Comparison of ENCODE assay signal across 24 cellular contexts in genomic region chr4:158822348-158822747, GRCh38.
"Had no signal": no experiment of that assay in that cellular context is flagged by ENCODE, and none has a peak within 500 bp of the region (broad histone marks: within the 10 kb centered on the region; RNA-seq: fewer than 3 reads in every experiment).

No MANE protein-coding gene starts in this region.

- DNase-seq: cortex of kidney; effector memory CD4-positive, alpha-beta T cell; heart right ventricle; hypothalamus; islet precursor cell; mammary epithelial cell; mucosa of descending colon; natural killer cell; occipital lobe; retina; spleen; stimulated activated CD4-positive, alpha-beta T cell treated with anti-CD3 and anti-CD28 coated beads, Interleukin-15, amount 100 ng/mL, for 24 hours; stimulated activated CD4-positive, alpha-beta T cell treated with anti-CD3 and anti-CD28 coated beads, Interleukin-1b, Interleukin-23, amount 100 ng/mL, for 48 hours; stimulated activated CD4-positive, alpha-beta T cell treated with anti-CD3 and anti-CD28 coated beads, Interleukin-4, amount 100 ng/mL, for 24 hours; substantia nigra; uterus had no signal

- H3K27me3 ChIP-seq: heart right ventricle, uterus had no signal

- H3K9ac ChIP-seq: parathyroid adenoma had no signal

- H3K9me3 Mint-ChIP-seq: natural killer cell; neural crest cell; stimulated activated memory B cell treated with anti-CD40 and anti-IgM and Interleukin-4, amounts not matched to agents 10 μg/mL and 1 μg/mL and 100 μg/mL, for 72 hours; stimulated activated naive CD8-positive, alpha-beta T cell treated with anti-CD3 and anti-CD28 coated beads, Interleukin-15, Interleukin-2, amounts not matched to agents 100 ng/mL and 50 ng/mL, for 24 hours; type B pancreatic cell had no signal

- H2AFZ ChIP-seq: parathyroid adenoma had no signal

- H3K27ac Mint-ChIP-seq: natural killer cell; stimulated activated memory B cell treated with anti-CD40 and anti-IgM and Interleukin-4, amounts not matched to agents 10 μg/mL and 1 μg/mL and 100 μg/mL, for 72 hours; type B pancreatic cell had no signal

- H3K36me3 ChIP-seq: heart right ventricle, prostate gland, spleen, uterus had no signal

- H3K4me1 ChIP-seq: uterus had no signal

- ATAC-seq: esophagus mucosa; heart right ventricle; mucosa of descending colon; natural killer cell; sciatic nerve; stimulated activated memory B cell treated with anti-CD40 and anti-IgM and Interleukin-4, amounts not matched to agents 10 μg/mL and 1 μg/mL and 100 μg/mL, for 72 hours had no signal

- H3K27me3 Mint-ChIP-seq: type B pancreatic cell had no signal

- H3K36me3 Mint-ChIP-seq: natural killer cell; stimulated activated memory B cell treated with anti-CD40 and anti-IgM and Interleukin-4, amounts not matched to agents 10 μg/mL and 1 μg/mL and 100 μg/mL, for 72 hours had no signal

- H3K27ac ChIP-seq: parathyroid adenoma, uterus had no signal

- H3K4me3 Mint-ChIP-seq: natural killer cell; neural crest cell; stimulated activated memory B cell treated with anti-CD40 and anti-IgM and Interleukin-4, amounts not matched to agents 10 μg/mL and 1 μg/mL and 100 μg/mL, for 72 hours; stimulated activated naive CD8-positive, alpha-beta T cell treated with anti-CD3 and anti-CD28 coated beads, Interleukin-15, Interleukin-2, amounts not matched to agents 100 ng/mL and 50 ng/mL, for 24 hours; type B pancreatic cell had no signal

- H3K4me3 ChIP-seq: heart right ventricle, mucosa of descending colon, prostate gland, spleen, uterus had no signal

- H3K9me3 ChIP-seq: heart right ventricle, mucosa of descending colon, prostate gland, spleen, uterus had no signal
